In genomic region chr4:119697887-119698393, GRCh38 we compare ENCODE assay signal across 20 cellular contexts.
DNase-seq lines count a peak whose midpoint lies in the region; ATAC-seq and TF ChIP-seq lines count a peak whose summit lies in the region.
"Had no signal": no experiment of that assay in that cellular context is flagged by ENCODE, and none has a peak within 500 bp of the region (broad histone marks: within the 10 kb centered on the region; RNA-seq: fewer than 3 reads in every experiment).

No MANE protein-coding gene starts in this region.

- no peaks in the 10 kb centered on the region for H3K27me3 Mint-ChIP-seq in Calu3 (ENCODE audit: unreplicated experiment)

- H3K27ac Mint-ChIP-seq in Calu3 (ENCODE audit: unreplicated experiment) = peak overlapping the region; percentile 93
- H3K27ac Mint-ChIP-seq: activated CD8-positive, alpha-beta T cell treated with anti-CD3 and anti-CD28 coated beads, Interleukin-2, amount 10 ng/mL, durations not matched to agents 7 days and 5 days; CD4-positive, CD25-positive, alpha-beta regulatory T cell; effector memory CD8-positive, alpha-beta T cell; natural killer cell treated with Interleukin-12 subunit alpha and Interleukin-12 subunit beta and Interleukin-15 and Interleukin-18, amount 100 ng/mL, for 72 hours; stimulated activated naive CD8-positive, alpha-beta T cell treated with anti-CD3 and anti-CD28 coated beads, Interleukin-15, amount 100 ng/mL, for 72 hours had no signal

- intact Hi-C loops in Calu3 (cut with micrococcal nuclease; ENCODE audit: unreplicated experiment) (loop anchor here (1.0 kb wide), 1 partner anchor 31 kb away; no protein-coding TSS in a partner anchor), aorta (cut with DNase I) (no loop called here)

- CTCF ChIA-PET in Calu3 (lab: Charles Lee) = interaction anchor here (1.0 to 1.1 kb wide), 3 partner anchors 9 to 70 kb away, joined by 3 to 6 read pairs (median 5); partner anchors contain the start of gene PDE5A

- H3K9me3 Mint-ChIP-seq in Calu3 (ENCODE audit: low read depth, unreplicated experiment) = no peaks in the 10 kb centered on the region
- H3K9me3 Mint-ChIP-seq: central memory CD8-positive, alpha-beta T cell; stimulated activated naive CD8-positive, alpha-beta T cell treated with anti-CD3 and anti-CD28 coated beads, Interleukin-15, amount 100 ng/mL, for 72 hours had no signal

- H3K4me1 Mint-ChIP-seq in Calu3 (ENCODE audit: low read depth, unreplicated experiment) = peaks cover 39% of the 10 kb centered on the region
- H3K4me1 Mint-ChIP-seq: CD4-positive, CD25-positive, alpha-beta regulatory T cell; central memory CD8-positive, alpha-beta T cell; stimulated activated naive CD8-positive, alpha-beta T cell treated with anti-CD3 and anti-CD28 coated beads, Interleukin-15, amount 100 ng/mL, for 72 hours had no signal

- peak overlapping the region; percentile 30 for H3K4me3 Mint-ChIP-seq in Calu3 (ENCODE audit: low read depth, unreplicated experiment)
- H3K4me3 Mint-ChIP-seq: activated CD8-positive, alpha-beta T cell treated with anti-CD3 and anti-CD28 coated beads, Interleukin-2, amount 10 ng/mL, durations not matched to agents 7 days and 5 days; CD4-positive, CD25-positive, alpha-beta regulatory T cell; central memory CD8-positive, alpha-beta T cell; effector memory CD8-positive, alpha-beta T cell; natural killer cell treated with Interleukin-12 subunit alpha and Interleukin-12 subunit beta and Interleukin-15 and Interleukin-18, amount 100 ng/mL, for 72 hours; stimulated activated naive CD8-positive, alpha-beta T cell treated with anti-CD3 and anti-CD28 coated beads, Interleukin-15, amount 100 ng/mL, for 72 hours had no signal

- WGBS in aorta, 2 donors = 89 to 94% methylated on average over 4 of the region's 4 CpGs

- no peak overlapping the region for H3K4me3 ChIP-seq in aorta (ENCODE audit: low read length in 2 of 2)
- H3K4me3 ChIP-seq: adrenal gland had no signal

- TF ChIP-seq CTCF in Calu3 (IDR thresholded peaks at IDR 0.05; ENCODE audit: unreplicated experiment) = no peak

- DNase-seq in Calu3 (peak; percentile 20), NCI-H146 treated with DMSO at 0.1 percent for 48 hours (lab: John Stamatoyannopoulos, UW; ENCODE audit: unreplicated experiment) (peak; percentile 81), T-helper 1 cell (no peak), aorta (no peak), cerebellar nuclear complex (lab: John Stamatoyannopoulos, UW) (no peak), amygdala (lab: John Stamatoyannopoulos, UW) (no peak)
- DNase-seq: activated CD8-positive, alpha-beta T cell treated with anti-CD3 and anti-CD28 coated beads, Interleukin-2, amount 10 ng/mL, durations not matched to agents 7 days and 5 days; adrenal gland; CD4-positive, CD25-positive, alpha-beta regulatory T cell; effector memory CD8-positive, alpha-beta T cell; KBM-7; NCI-H1048; stimulated activated naive CD8-positive, alpha-beta T cell treated with anti-CD3 and anti-CD28 coated beads, Interleukin-15, amount 100 ng/mL, for 72 hours had no signal

- no peaks in the 10 kb centered on the region for H3K36me3 ChIP-seq in aorta (ENCODE audit: control insufficient read depth in 1 of 2, insufficient read depth in 2 of 2, low read length in 1 of 2)
- H3K36me3 ChIP-seq: adrenal gland had no signal

- H3K36me3 Mint-ChIP-seq in Calu3 (ENCODE audit: insufficient read depth, unreplicated experiment) = peaks cover 8% of the 10 kb centered on the region
- H3K36me3 Mint-ChIP-seq: CD4-positive, CD25-positive, alpha-beta regulatory T cell; natural killer cell treated with Interleukin-12 subunit alpha and Interleukin-12 subunit beta and Interleukin-15 and Interleukin-18, amount 100 ng/mL, for 72 hours had no signal

- no TSS peak for BruUV-seq in Calu3 (replicated peaks; lab: Mats Ljungman, UMichigan)

- H3K9me3 ChIP-seq in aorta (ENCODE audit: control insufficient read depth, low read length) = no peaks in the 10 kb centered on the region
- H3K9me3 ChIP-seq: adrenal gland had no signal

- H3K27ac ChIP-seq in aorta (ENCODE audit: low read depth in 1 of 2, low read length in 2 of 2) = no peak overlapping the region
- H3K27ac ChIP-seq: adrenal gland, HL-60, RWPE1, VCaP had no signal

- H3K27me3 ChIP-seq in aorta (ENCODE audit: control insufficient read depth in 1 of 2, insufficient read depth in 2 of 2, low read length in 1 of 2) = no peaks in the 10 kb centered on the region
- H3K27me3 ChIP-seq: adrenal gland had no signal

- ATAC-seq in GM19463 (IDR thresholded peaks at IDR 0.05; ENCODE audit: unreplicated experiment) = peak; percentile 69
- ATAC-seq in HG02885 (IDR thresholded peaks at IDR 0.05; ENCODE audit: poor library complexity, unreplicated experiment) = peak; percentile 80
- ATAC-seq in aorta (ENCODE audit: low FRiP score) = no peak
- ATAC-seq: activated CD8-positive, alpha-beta T cell treated with anti-CD3 and anti-CD28 coated beads, Interleukin-2, amount 10 ng/mL, durations not matched to agents 7 days and 5 days; effector memory CD8-positive, alpha-beta T cell; natural killer cell treated with Interleukin-12 subunit alpha and Interleukin-12 subunit beta and Interleukin-15 and Interleukin-18, amount 100 ng/mL, for 72 hours; stimulated activated naive CD8-positive, alpha-beta T cell treated with anti-CD3 and anti-CD28 coated beads, Interleukin-15, amount 100 ng/mL, for 72 hours had no signal

- peaks cover 0 to 2% of the 10 kb centered on the region in 2 donors for H3K4me1 ChIP-seq in aorta (ENCODE audit: control insufficient read depth in 1 of 2, insufficient read depth in 2 of 2, low read length in 2 of 2)
- H3K4me1 ChIP-seq: adrenal gland had no signal

Comparison
In these comparisons a context has a peak if more than half of its experiments do, and no peak if none do; other contexts are left out.
1. DNase-seq: peak in Calu3 (single experiment) and NCI-H146 treated with DMSO at 0.1 percent for 48 hours (single experiment); none in T-helper 1 cell (0 of 5), aorta (0 of 2), cerebellar nuclear complex (0 of 2) and amygdala (0 of 56).